In the genomic region with DNA sequence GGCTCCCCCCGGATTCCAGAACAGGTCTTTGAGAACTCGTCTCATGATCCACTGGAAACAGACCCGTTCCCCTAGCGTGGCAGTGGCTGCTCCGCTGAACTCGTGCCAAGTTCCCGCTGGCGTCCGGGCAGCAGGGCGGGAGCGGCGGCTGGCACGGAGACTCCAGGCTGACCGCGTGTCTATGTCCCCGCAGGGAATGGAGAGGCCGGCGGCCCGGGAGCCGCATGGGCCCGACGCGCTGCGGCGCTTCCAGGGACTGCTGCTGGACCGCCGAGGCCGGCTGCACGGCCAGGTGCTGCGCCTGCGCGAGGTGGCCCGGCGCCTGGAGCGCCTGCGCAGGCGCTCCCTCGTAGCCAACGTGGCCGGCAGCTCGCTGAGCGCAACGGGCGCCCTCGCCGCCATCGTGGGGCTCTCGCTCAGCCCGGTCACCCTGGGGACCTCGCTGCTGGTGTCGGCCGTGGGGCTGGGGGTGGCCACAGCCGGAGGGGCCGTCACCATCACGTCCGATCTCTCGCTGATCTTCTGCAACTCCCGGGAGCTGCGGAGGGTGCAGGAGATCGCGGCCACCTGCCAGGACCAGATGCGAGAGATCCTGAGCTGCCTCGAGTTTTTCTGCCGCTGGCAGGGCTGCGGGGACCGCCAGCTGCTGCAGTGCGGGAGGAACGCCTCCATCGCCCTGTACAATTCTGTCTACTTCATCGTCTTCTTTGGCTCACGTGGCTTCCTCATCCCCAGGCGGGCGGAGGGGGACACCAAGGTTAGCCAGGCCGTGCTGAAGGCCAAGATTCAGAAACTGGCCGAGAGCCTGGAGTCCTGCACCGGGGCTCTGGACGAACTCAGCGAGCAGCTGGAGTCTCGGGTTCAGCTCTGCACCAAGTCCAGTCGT, we compare ENCODE assay signal across 1 cellular context.
TF ChIP-seq lines count a peak whose summit lies in the region.

No MANE protein-coding gene starts in this region.

TF ChIP-seq in Ishikawa, 13 proteins besides CTCF, POLR2A, EP300 and RAD21 (continued from another document):
- TF ChIP-seq ZBTB7A (IDR thresholded peaks at IDR 0.05; ENCODE audit: low read depth) (no peak), NFIC (IDR thresholded peaks at IDR 0.05) (peak; percentile 82), YY1 (IDR thresholded peaks at IDR 0.05; ENCODE audit: low read depth) (peak; percentile 90), TCF12 (IDR thresholded peaks at IDR 0.05; ENCODE audit: low read depth) (no peak), FOXM1 (IDR thresholded peaks at IDR 0.05; ENCODE audit: borderline replicate concordance, low read depth) (no peak)
